In genomic region chr19:55173717-55174409, GRCh38 we compare ENCODE assay signal across 2 cellular contexts.
TF ChIP-seq lines count a peak whose summit lies in the region.

No MANE protein-coding gene starts in this region.

TF ChIP-seq in PFSK-1, 5 proteins besides CTCF, POLR2A, EP300 and RAD21:
- TF ChIP-seq SIN3A (IDR thresholded peaks at IDR 0.05; ENCODE audit: borderline replicate concordance, insufficient read depth, low read length) (no peak), POLR2AphosphoS5 (IDR thresholded peaks at IDR 0.05; ENCODE audit: low read depth, low read length) (peak; percentile 79), FOXP2 (optimal IDR thresholded peaks at IDR 0.05; ENCODE audit: borderline replicate concordance, extremely low read depth, extremely low read length, insufficient read depth) (no peak), TAF1 (IDR thresholded peaks at IDR 0.05; ENCODE audit: borderline replicate concordance, insufficient read depth, low read length) (peak; percentile 62; the same call in 1 of the 2 replicates), REST (IDR thresholded peaks at IDR 0.05; ENCODE audit: insufficient read depth in 1 of 2, low read depth in 2 of 2, low read length in 2 of 2) (no peak; a peak in 1 of 4 replicates)

TF ChIP-seq in K562, 482 proteins besides CTCF, POLR2A, EP300 and RAD21 (continues in another document):
- TF ChIP-seq KDM2B (CRISPR knock-in tag; IDR thresholded peaks at IDR 0.05) (no peak), PRPF4 (IDR thresholded peaks at IDR 0.05; ENCODE audit: insufficient read depth, low read depth, low read length, poor library complexity, severe bottlenecking) (no peak), MCM5 (IDR thresholded peaks at IDR 0.05; ENCODE audit: low read depth) (no peak), RB1 (IDR thresholded peaks at IDR 0.05; ENCODE audit: low read depth) (peak; percentile 6; the same call in 1 of the 2 replicates), ZBTB34 (CRISPR knock-in tag; IDR thresholded peaks at IDR 0.05) (no peak), MEIS2 (IDR thresholded peaks at IDR 0.05; ENCODE audit: partially characterized antibody) (no peak), TSC22D4 (tag; IDR thresholded peaks at IDR 0.05) (no peak), YBX1 (IDR thresholded peaks at IDR 0.05) (no peak), ARHGAP35 (IDR thresholded peaks at IDR 0.05; ENCODE audit: partially characterized antibody) (no peak), DMBX1 (CRISPR knock-in tag; IDR thresholded peaks at IDR 0.05; ENCODE audit: borderline replicate concordance) (no peak), PCBP1 (IDR thresholded peaks at IDR 0.05; ENCODE audit: low read depth, low read length, poor library complexity, severe bottlenecking) (peak; percentile 48), ZNF263 (CRISPR knock-in tag; IDR thresholded peaks at IDR 0.05; ENCODE audit: borderline replicate concordance) (peak; percentile 26; the same call in 1 of the 2 replicates), ZNF511 (CRISPR knock-in tag; IDR thresholded peaks at IDR 0.05) (0 out of 2 replicates have a peak, but pooled peaks have one; percentile 22), EGR1 (conservative IDR thresholded peaks at IDR 0.05) (peak; percentile 31; the same call in 1 of the 2 replicates), ETV5 (CRISPR knock-in tag; IDR thresholded peaks at IDR 0.05; ENCODE audit: low read depth) (no peak), TEAD1 (CRISPR knock-in tag; IDR thresholded peaks at IDR 0.05) (no peak), TOE1 (IDR thresholded peaks at IDR 0.05; ENCODE audit: borderline replicate concordance) (no peak), TOE1 (CRISPR knock-in tag; IDR thresholded peaks at IDR 0.05; ENCODE audit: borderline replicate concordance, low read depth) (no peak), ZNF3 (CRISPR knock-in tag; IDR thresholded peaks at IDR 0.05) (no peak), ARID3A (IDR thresholded peaks at IDR 0.05; ENCODE audit: borderline replicate concordance, low read depth, low read length) (no peak), ZBTB17 (CRISPR knock-in tag; IDR thresholded peaks at IDR 0.05) (0 out of 2 replicates have a peak, but pooled peaks have one; percentile 8), ELF1 (tag; IDR thresholded peaks at IDR 0.05) (peak; percentile 63), ZNF395 (CRISPR knock-in tag; IDR thresholded peaks at IDR 0.05) (no peak), NONO (IDR thresholded peaks at IDR 0.05; ENCODE audit: low read depth in 2 of 2, low read length in 1 of 2) (0 out of 4 replicates have a peak, but pooled peaks of 1 of the 2 experiments have one; percentile 15), ZNF583 (CRISPR knock-in tag; IDR thresholded peaks at IDR 0.05) (no peak), NCOR1 (IDR thresholded peaks at IDR 0.05) (no peak), CHD1 (IDR thresholded peaks at IDR 0.05; ENCODE audit: low read length) (no peak), PKNOX1 (IDR thresholded peaks at IDR 0.05) (no peak), CBX5 (IDR thresholded peaks at IDR 0.05; ENCODE audit: borderline replicate concordance, low read depth) (no peak), U2AF2 (optimal IDR thresholded peaks at IDR 0.05; ENCODE audit: low read depth, low read length) (no peak), COPS2 (conservative IDR thresholded peaks at IDR 0.05) (no peak), TCF7L2 (IDR thresholded peaks at IDR 0.05; ENCODE audit: low read depth, low read length) (no peak), ZNF232 (CRISPR knock-in tag; IDR thresholded peaks at IDR 0.05) (no peak), ZBTB7A (IDR thresholded peaks at IDR 0.05; ENCODE audit: borderline replicate concordance, control insufficient read depth, low read depth, low read length) (peak; percentile 57; the same call in 1 of the 2 replicates), SMAD1 (IDR thresholded peaks at IDR 0.05; ENCODE audit: low read depth, low read length, partially characterized antibody) (no peak), DNMT1 (IDR thresholded peaks at IDR 0.05) (no peak), PTTG1 (tag; IDR thresholded peaks at IDR 0.05; ENCODE audit: low read depth) (no peak), RCOR1 (IDR thresholded peaks at IDR 0.05; ENCODE audit: borderline replicate concordance in 1 of 2, low read depth in 2 of 2, low read length in 2 of 2) (peak in 1 of 2 experiments; percentile 68; a peak in 1 of 4 replicates), NFRKB (IDR thresholded peaks at IDR 0.05; ENCODE audit: low read depth) (0 out of 2 replicates have a peak, but pooled peaks have one; percentile 26), HDGF (IDR thresholded peaks at IDR 0.05) (no peak), ZNF384 (IDR thresholded peaks at IDR 0.05; ENCODE audit: low read depth, low read length) (no peak), ZNF584 (CRISPR knock-in tag; IDR thresholded peaks at IDR 0.05; ENCODE audit: low read depth) (no peak), SIN3A (IDR thresholded peaks at IDR 0.05; ENCODE audit: borderline replicate concordance in 2 of 2, control insufficient read depth in 1 of 2, low read depth in 2 of 2, low read length in 2 of 2) (peak in 1 of 2 experiments; percentile 27; a peak in 1 of 4 replicates), CREB1 (IDR thresholded peaks at IDR 0.05) (0 out of 2 replicates have a peak, but pooled peaks have one; percentile 14), CREB1 (CRISPR knock-in tag; IDR thresholded peaks at IDR 0.05) (no peak), MIER1 (IDR thresholded peaks at IDR 0.05; ENCODE audit: low read depth) (no peak), LARP7 (IDR thresholded peaks at IDR 0.05) (no peak), POLR2G (IDR thresholded peaks at IDR 0.05; ENCODE audit: low read depth, low read length) (peak; percentile 77), KDM1A (IDR thresholded peaks at IDR 0.05) (peak in 1 of 2 experiments; percentile 51; a peak in 1 of 4 replicates), FOXP4 (CRISPR knock-in tag; IDR thresholded peaks at IDR 0.05; ENCODE audit: borderline replicate concordance) (no peak)
- TF ChIP-seq, protein P1, sequence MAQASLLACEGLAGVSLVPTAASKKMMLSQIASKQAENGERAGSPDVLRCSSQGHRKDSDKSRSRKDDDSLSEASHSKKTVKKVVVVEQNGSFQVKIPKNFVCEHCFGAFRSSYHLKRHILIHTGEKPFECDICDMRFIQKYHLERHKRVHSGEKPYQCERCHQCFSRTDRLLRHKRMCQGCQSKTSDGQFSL (CRISPR knock-in tag; IDR thresholded peaks at IDR 0.05) = peak; percentile 37; the same call in 1 of the 2 replicates
- TF ChIP-seq, protein P1 (tag; IDR thresholded peaks at IDR 0.05) = no peak
- TF ChIP-seq, protein P2, sequence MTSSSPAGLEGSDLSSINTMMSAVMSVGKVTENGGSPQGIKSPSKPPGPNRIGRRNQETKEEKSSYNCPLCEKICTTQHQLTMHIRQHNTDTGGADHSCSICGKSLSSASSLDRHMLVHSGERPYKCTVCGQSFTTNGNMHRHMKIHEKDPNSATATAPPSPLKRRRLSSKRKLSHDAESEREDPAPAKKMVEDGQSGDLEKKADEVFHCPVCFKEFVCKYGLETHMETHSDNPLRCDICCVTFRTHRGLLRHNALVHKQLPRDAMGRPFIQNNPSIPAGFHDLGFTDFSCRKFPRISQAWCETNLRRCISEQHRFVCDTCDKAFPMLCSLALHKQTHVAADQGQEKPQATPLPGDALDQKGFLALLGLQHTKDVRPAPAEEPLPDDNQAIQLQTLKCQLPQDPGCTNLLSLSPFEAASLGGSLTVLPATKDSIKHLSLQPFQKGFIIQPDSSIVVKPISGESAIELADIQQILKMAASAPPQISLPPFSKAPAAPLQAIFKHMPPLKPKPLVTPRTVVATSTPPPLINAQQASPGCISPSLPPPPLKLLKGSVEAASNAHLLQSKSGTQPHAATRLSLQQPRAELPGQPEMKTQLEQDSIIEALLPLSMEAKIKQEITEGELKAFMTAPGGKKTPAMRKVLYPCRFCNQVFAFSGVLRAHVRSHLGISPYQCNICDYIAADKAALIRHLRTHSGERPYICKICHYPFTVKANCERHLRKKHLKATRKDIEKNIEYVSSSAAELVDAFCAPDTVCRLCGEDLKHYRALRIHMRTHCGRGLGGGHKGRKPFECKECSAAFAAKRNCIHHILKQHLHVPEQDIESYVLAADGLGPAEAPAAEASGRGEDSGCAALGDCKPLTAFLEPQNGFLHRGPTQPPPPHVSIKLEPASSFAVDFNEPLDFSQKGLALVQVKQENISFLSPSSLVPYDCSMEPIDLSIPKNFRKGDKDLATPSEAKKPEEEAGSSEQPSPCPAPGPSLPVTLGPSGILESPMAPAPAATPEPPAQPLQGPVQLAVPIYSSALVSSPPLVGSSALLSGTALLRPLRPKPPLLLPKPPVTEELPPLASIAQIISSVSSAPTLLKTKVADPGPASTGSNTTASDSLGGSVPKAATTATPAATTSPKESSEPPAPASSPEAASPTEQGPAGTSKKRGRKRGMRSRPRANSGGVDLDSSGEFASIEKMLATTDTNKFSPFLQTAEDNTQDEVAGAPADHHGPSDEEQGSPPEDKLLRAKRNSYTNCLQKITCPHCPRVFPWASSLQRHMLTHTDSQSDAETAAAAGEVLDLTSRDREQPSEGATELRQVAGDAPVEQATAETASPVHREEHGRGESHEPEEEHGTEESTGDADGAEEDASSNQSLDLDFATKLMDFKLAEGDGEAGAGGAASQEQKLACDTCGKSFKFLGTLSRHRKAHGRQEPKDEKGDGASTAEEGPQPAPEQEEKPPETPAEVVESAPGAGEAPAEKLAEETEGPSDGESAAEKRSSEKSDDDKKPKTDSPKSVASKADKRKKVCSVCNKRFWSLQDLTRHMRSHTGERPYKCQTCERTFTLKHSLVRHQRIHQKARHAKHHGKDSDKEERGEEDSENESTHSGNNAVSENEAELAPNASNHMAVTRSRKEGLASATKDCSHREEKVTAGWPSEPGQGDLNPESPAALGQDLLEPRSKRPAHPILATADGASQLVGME (CRISPR knock-in tag; IDR thresholded peaks at IDR 0.05) = no peak
- TF ChIP-seq, protein P3, sequence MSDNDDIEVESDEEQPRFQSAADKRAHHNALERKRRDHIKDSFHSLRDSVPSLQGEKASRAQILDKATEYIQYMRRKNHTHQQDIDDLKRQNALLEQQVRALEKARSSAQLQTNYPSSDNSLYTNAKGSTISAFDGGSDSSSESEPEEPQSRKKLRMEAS (CRISPR knock-in tag; IDR thresholded peaks at IDR 0.05) = no peak
